ENCODE assay signal across 33 cellular contexts in genomic region chr3:89184596-89184995, GRCh38.
"Had no signal": no experiment of that assay in that cellular context is flagged by ENCODE, and none has a peak within 500 bp of the region (broad histone marks: within the 10 kb centered on the region; RNA-seq: fewer than 3 reads in every experiment).

No MANE protein-coding gene starts in this region.

- H3K27me3 ChIP-seq: adrenal gland, brain microvascular endothelial cell, dorsolateral prefrontal cortex, heart left ventricle, pancreas, sigmoid colon, upper lobe of left lung had no signal

- H3K4me3 ChIP-seq: adrenal gland, dorsolateral prefrontal cortex, lower lobe of right lung, pancreas, prostate gland, sigmoid colon, thoracic aorta, upper lobe of left lung had no signal

- DNase-seq: activated CD4-positive, alpha-beta memory T cell treated with anti-CD3 and anti-CD28 coated beads for 36 hours; activated CD4-positive, alpha-beta T cell treated with anti-CD3 and anti-CD28 coated beads, Interleukin-2, amount 10 ng/mL, durations not matched to agents 24 days and 14 days; activated CD8-positive, alpha-beta memory T cell treated with anti-CD3 and anti-CD28 coated beads, Interleukin-2, amount 50 U/mL, for 4 hours; activated effector memory CD4-positive, alpha-beta T cell treated with anti-CD3 and anti-CD28 coated beads, Interleukin-2, amount 50 U/mL, for 16 hours; activated naive CD4-positive, alpha-beta T cell treated with anti-CD3 and anti-CD28 coated beads for 36 hours; activated naive CD8-positive, alpha-beta T cell treated with anti-CD3 and anti-CD28 coated beads for 36 hours; activated T-cell treated with anti-CD3 and anti-CD28 coated beads, Interleukin-2, amount 50 U/mL, for 1 hour; adrenal gland; aorta; brain microvascular endothelial cell; dorsolateral prefrontal cortex; effector memory CD4-positive, alpha-beta T cell; erythroblast; foreskin fibroblast; heart left ventricle; kidney glomerular epithelial cell; lower lobe of right lung; mesendoderm; pancreas; retina; sigmoid colon; small intestine; stimulated activated CD4-positive, alpha-beta T cell treated with anti-CD3 and anti-CD28 coated beads, Interleukin-4, amount 100 ng/mL, for 24 hours; T-helper 9 cell; upper lobe of left lung had no signal

- H3K9me3 ChIP-seq: adrenal gland, heart left ventricle, lower lobe of right lung, pancreas, prostate gland, sigmoid colon, thoracic aorta, upper lobe of left lung had no signal

- H3K4me1 ChIP-seq: adrenal gland, lower lobe of right lung, prostate gland, upper lobe of left lung had no signal

- ATAC-seq: activated CD4-positive, CD25-positive, alpha-beta regulatory T cell treated with anti-CD3 and anti-CD28 coated beads, Interleukin-2, amount 50 U/mL, for 24 hours; heart left ventricle; left lobe of liver; lower lobe of right lung; natural killer cell treated with Interleukin-12 subunit alpha and Interleukin-12 subunit beta and Interleukin-15 and Interleukin-18, amount 100 ng/mL, for 72 hours; pancreas; stimulated activated effector memory CD8-positive, alpha-beta T cell treated with anti-CD3 and anti-CD28 coated beads, Interleukin-12 subunit alpha, Interleukin-12 subunit beta, amount 100 ng/mL, for 72 hours had no signal

- H3K36me3 ChIP-seq: adrenal gland, brain microvascular endothelial cell, heart left ventricle, lower lobe of right lung, pancreas, prostate gland, sigmoid colon, thoracic aorta, upper lobe of left lung had no signal

- H3K27ac ChIP-seq: adrenal gland, brain microvascular endothelial cell, coronary artery, lower lobe of right lung, pancreas, prostate gland, sigmoid colon, thoracic aorta, upper lobe of left lung, VCaP had no signal
